ENCODE assay signal across 1 cellular context in the genomic region with DNA sequence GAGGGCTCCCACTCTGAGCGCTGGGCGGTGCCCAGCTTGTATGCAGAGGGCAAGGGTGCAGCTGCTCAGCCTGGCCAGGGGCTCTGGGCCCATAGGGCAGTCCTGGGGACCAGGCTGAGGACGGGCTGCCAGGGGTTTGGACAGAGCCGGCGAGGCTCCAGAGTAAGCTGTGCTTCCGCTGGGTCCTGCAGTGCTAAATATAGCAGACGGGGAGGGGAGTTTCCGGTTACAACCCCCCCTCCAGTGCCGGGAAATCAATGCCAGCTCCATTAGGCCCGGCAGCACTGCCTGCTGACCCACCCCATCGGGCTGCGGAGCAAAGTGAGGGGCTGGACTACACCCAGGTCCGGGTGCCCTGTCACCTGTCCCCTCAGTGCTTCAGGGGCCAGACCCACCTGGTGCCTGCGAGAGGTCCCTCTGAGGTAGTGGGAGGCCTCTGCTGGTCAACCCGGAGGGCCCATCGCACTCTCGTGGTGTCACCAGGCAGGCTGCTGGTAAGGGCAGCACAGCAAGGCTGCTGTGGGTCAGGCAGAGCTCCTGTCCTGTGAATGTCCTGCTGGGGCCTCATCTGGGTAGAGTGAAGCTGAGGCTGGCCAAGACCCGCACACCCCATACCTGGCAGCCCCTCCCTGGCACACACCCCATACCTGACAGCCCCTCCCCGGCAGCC.
TF ChIP-seq lines count a peak whose summit lies in the region.

No MANE protein-coding gene starts in this region.

TF ChIP-seq in HEK293, 187 proteins besides CTCF, POLR2A, EP300 and RAD21 (continued from another document):
- TF ChIP-seq ZNF132 (tag by site-specific recombination; IDR thresholded peaks at IDR 0.05; ENCODE audit: borderline replicate concordance) (no peak), SP7 (tag by site-specific recombination; IDR thresholded peaks at IDR 0.05) (no peak), KLF8 (tag by site-specific recombination; IDR thresholded peaks at IDR 0.05) (peak; percentile 54; the same call in 1 of the 2 replicates), ZNF391 (tag by site-specific recombination; IDR thresholded peaks at IDR 0.05; ENCODE audit: borderline replicate concordance, low read depth) (no peak), ZBTB17 (tag by site-specific recombination; IDR thresholded peaks at IDR 0.05) (peak; percentile 28; the same call in 1 of the 2 replicates), ZNF274 (IDR thresholded peaks at IDR 0.05; ENCODE audit: low read length) (no peak), ZNF274 (tag by site-specific recombination; IDR thresholded peaks at IDR 0.05; ENCODE audit: borderline replicate concordance) (no peak), SETDB1 (IDR thresholded peaks at IDR 0.05; ENCODE audit: insufficient read length, low read length) (no peak)
- TF ChIP-seq, protein P1, sequence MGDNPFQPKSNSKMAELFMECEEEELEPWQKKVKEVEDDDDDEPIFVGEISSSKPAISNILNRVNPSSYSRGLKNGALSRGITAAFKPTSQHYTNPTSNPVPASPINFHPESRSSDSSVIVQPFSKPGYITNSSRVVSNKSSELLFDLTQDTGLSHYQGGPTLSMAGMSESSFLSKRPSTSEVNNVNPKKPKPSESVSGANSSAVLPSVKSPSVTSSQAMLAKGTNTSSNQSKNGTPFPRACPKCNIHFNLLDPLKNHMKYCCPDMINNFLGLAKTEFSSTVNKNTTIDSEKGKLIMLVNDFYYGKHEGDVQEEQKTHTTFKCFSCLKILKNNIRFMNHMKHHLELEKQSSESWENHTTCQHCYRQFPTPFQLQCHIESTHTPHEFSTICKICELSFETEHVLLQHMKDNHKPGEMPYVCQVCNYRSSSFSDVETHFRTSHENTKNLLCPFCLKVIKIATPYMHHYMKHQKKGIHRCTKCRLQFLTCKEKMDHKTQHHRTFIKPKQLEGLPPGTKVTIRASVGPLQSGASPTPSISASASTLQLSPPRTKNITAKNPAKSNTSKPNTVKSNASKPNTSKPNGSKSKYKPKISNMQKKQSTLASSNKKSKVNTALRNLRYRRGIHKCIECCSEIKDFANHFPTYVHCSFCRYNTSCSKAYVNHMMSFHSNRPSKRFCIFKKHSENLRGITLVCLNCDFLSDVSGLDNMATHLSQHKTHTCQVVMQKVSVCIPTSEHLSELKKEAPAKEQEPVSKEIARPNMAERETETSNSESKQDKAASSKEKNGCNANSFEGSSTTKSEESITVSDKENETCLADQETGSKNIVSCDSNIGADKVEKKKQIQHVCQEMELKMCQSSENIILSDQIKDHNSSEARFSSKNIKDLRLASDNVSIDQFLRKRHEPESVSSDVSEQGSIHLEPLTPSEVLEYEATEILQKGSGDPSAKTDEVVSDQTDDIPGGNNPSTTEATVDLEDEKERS (tag by site-specific recombination; IDR thresholded peaks at IDR 0.05) = no peak
TF ChIP-seq in HEK293: peak in this region for 9.
